7 cellular contexts compared by ENCODE assay signal in genomic region chr12:92649511-92650227, GRCh38. TPM values are rescaled to one million over a fixed set of nuclear protein-coding genes. Genes with fewer than 3 reads are reported as not detected.
DNase-seq lines count a peak whose midpoint lies in the region; ATAC-seq, FAIRE-seq and TF ChIP-seq lines count a peak whose summit lies in the region.

No MANE protein-coding gene starts in this region.

- peak; percentile 99 for FAIRE-seq in GM12892 (lab: Jason Lieb, UNC)

- peaks cover 4% of the 10 kb centered on the region for H3K4me1 ChIP-seq in smooth muscle cell (ENCODE audit: low read depth)

- H4K20me1 ChIP-seq in smooth muscle cell (ENCODE audit: low read depth) = no peaks in the 10 kb centered on the region

- no peak overlapping the region for H3K4me3 ChIP-seq in smooth muscle cell

- H3K27me3 ChIP-seq in smooth muscle cell (ENCODE audit: low read depth) = no peaks in the 10 kb centered on the region

- no peaks in the 10 kb centered on the region for H3K9me3 ChIP-seq in smooth muscle cell (replicated peaks; ENCODE audit: low read depth)

- no peaks in the 10 kb centered on the region for H3K79me2 ChIP-seq in smooth muscle cell (ENCODE audit: low read depth)

- no peak for TF ChIP-seq POLR2A in GM12892 (IDR thresholded peaks at IDR 0.05; ENCODE audit: low read depth, low read length)

- ATAC-seq in HG02763 (IDR thresholded peaks at IDR 0.05; ENCODE audit: unreplicated experiment) = peak; percentile 76

- peak overlapping the region; percentile 54 for H2AFZ ChIP-seq in smooth muscle cell (ENCODE audit: low read depth)

- 33% methylated on average over 11 of the region's 11 CpGs for WGBS in smooth muscle cell (ENCODE audit: low lambda C conversion rate)

- no peak overlapping the region for H3K27ac ChIP-seq in smooth muscle cell (ENCODE audit: low read depth)

- H3F3A ChIP-seq in smooth muscle cell (ENCODE audit: low read depth) = no peaks in the 10 kb centered on the region

- no peaks in the 10 kb centered on the region for H3K36me3 ChIP-seq in smooth muscle cell (ENCODE audit: low read depth)

- peak overlapping the region; percentile 46 for H3K4me2 ChIP-seq in smooth muscle cell

- DNase-seq in GM12892 (ENCODE audit: insufficient read length) (peak; percentile 18), NCI-H146 treated with DMSO at 0.1 percent for 48 hours (lab: John Stamatoyannopoulos, UW; ENCODE audit: unreplicated experiment) (peak; percentile 28), T-helper 2 cell (peak in 4 of 5 experiments; percentile 7 to 73 (median 34)), astrocyte of the hippocampus (ENCODE audit: low read depth, low spot score) (peak; percentile 89), hypothalamus (lab: John Stamatoyannopoulos, UW) (peak in 32 of 51 donors; percentile 1 to 77 (median 30)), smooth muscle cell (lab: John Stamatoyannopoulos, UW; ENCODE audit: unreplicated experiment) (no peak)

- H3K9ac ChIP-seq in smooth muscle cell (ENCODE audit: low read depth) = no peak overlapping the region

- TF ChIP-seq CTCF in smooth muscle cell (IDR thresholded peaks at IDR 0.05; ENCODE audit: borderline replicate concordance, insufficient read depth, poor library complexity, severe bottlenecking) = peak; percentile 68

RNA-seq across cellular contexts. Expression of gene PLEKHG7, which starts 53.1 kb away (rescaled TPM):
- 0.95 TPM for polyA plus RNA-seq in GM12892 (2012; ENCODE audit: missing spikeins)
- total RNA-seq in smooth muscle cell = not detected in 2 replicates
- not detected in 2 replicates for polyA plus RNA-seq in smooth muscle cell
